ENCODE assay signal across 1 cellular context in genomic region chr19:48495391-48495790, GRCh38.
TF ChIP-seq lines count a peak whose summit lies in the region.

No MANE protein-coding gene starts in this region.

TF ChIP-seq in GM23338, 12 proteins besides CTCF, POLR2A, EP300 and RAD21 (continued from another document):
- TF ChIP-seq STAT1 (IDR thresholded peaks at IDR 0.05; ENCODE audit: unreplicated experiment) (no peak), EZH2 (IDR thresholded peaks at IDR 0.05; ENCODE audit: low read depth, unreplicated experiment) (no peak), JUNB (IDR thresholded peaks at IDR 0.05; ENCODE audit: unreplicated experiment) (no peak), REST (IDR thresholded peaks at IDR 0.05; ENCODE audit: unreplicated experiment) (no peak), POLR2AphosphoS5 (IDR thresholded peaks at IDR 0.05; ENCODE audit: low read depth) (no peak), ZNF331 (CRISPR knock-in tag; IDR thresholded peaks at IDR 0.05; ENCODE audit: low read depth) (no peak)
